ENCODE assay signal across 8 cellular contexts in genomic region chr9:35729700-35730485, GRCh38. TPM values are rescaled to one million over a fixed set of nuclear protein-coding genes. Genes with fewer than 3 reads are reported as not detected.
DNase-seq lines count a peak whose midpoint lies in the region; ATAC-seq and TF ChIP-seq lines count a peak whose summit lies in the region.

No MANE protein-coding gene starts in this region.

- H3K27ac ChIP-seq in HUES64 (ENCODE audit: low read depth, low read length) (peak overlapping the region; percentile 87; the same call in 1 of the 2 replicates), endodermal cell (ENCODE audit: low read depth, low read length) (no peak overlapping the region), upper lobe of right lung (peak overlapping the region; percentile 96)

- H3K36me3 Mint-ChIP-seq in T-helper 1 cell treated with Interleukin-12 subunit alpha and Interleukin-12 subunit beta and Interleukin-4 antibody, amounts not matched to agents 30 μg/mL and 1 μg/mL, for 36 hours (ENCODE audit: low read depth), result peaks cover 17% of the 10 kb centered on the region
- peaks cover 16% of the 10 kb centered on the region for H3K36me3 Mint-ChIP-seq in endodermal cell (ENCODE audit: low read depth)

- H3K4me1 ChIP-seq in HUES64 (ENCODE audit: insufficient read depth, low read length) (peaks cover 54% of the 10 kb centered on the region), endodermal cell (ENCODE audit: control insufficient read depth, insufficient read depth, low read length) (peaks cover 13% of the 10 kb centered on the region), upper lobe of right lung (peaks cover 65% of the 10 kb centered on the region)

- peak; percentile 77 for TF ChIP-seq CTCF in endodermal cell (conservative IDR thresholded peaks at IDR 0.05)
- peak; percentile 45 for TF ChIP-seq CTCF in upper lobe of right lung (IDR thresholded peaks at IDR 0.05)

- ATAC-seq in upper lobe of right lung, result peak; percentile 13

- 25% methylated on average over 6 of the region's 6 CpGs for WGBS in HUES64
- WGBS in endodermal cell (ENCODE audit: insufficient coverage in 1 of 2, insufficient read length in 1 of 2), 2 experiments, result 25 to 27% methylated on average over 2 to 6 of the region's 6 CpGs

- peak overlapping the region; percentile 50 for H3K27ac Mint-ChIP-seq in T-helper 1 cell treated with Interleukin-12 subunit alpha and Interleukin-12 subunit beta and Interleukin-4 antibody, amounts not matched to agents 30 μg/mL and 1 μg/mL, for 36 hours
- peak overlapping the region; percentile 48 for H3K27ac Mint-ChIP-seq in endodermal cell

- H3K27me3 Mint-ChIP-seq in T-helper 1 cell treated with Interleukin-12 subunit alpha and Interleukin-12 subunit beta and Interleukin-4 antibody, amounts not matched to agents 30 μg/mL and 1 μg/mL, for 36 hours (ENCODE audit: low read depth), result no peaks in the 10 kb centered on the region
- H3K27me3 Mint-ChIP-seq in endodermal cell (ENCODE audit: insufficient read depth), result no peaks in the 10 kb centered on the region

- peak overlapping the region; percentile 88 for H3K4me3 ChIP-seq in HUES64 (ENCODE audit: low read length)
- peak overlapping the region; percentile 97 for H3K4me3 ChIP-seq in endodermal cell (ENCODE audit: low read length)
- H3K4me3 ChIP-seq in upper lobe of right lung, result peak overlapping the region; percentile 64

- intact Hi-C loops in upper lobe of right lung (cut with DNase I), result no loop called here

- H3K4me3 Mint-ChIP-seq in T-helper 1 cell treated with Interleukin-12 subunit alpha and Interleukin-12 subunit beta and Interleukin-4 antibody, amounts not matched to agents 30 μg/mL and 1 μg/mL, for 36 hours, result no peak overlapping the region
- no peak overlapping the region for H3K4me3 Mint-ChIP-seq in endodermal cell

- H3K27me3 ChIP-seq in HUES64 (ENCODE audit: insufficient read depth, low read length), result no peaks in the 10 kb centered on the region
- H3K27me3 ChIP-seq in endodermal cell (ENCODE audit: control insufficient read depth, insufficient read depth, low read length, poor library complexity, severe bottlenecking), result no peaks in the 10 kb centered on the region
- H3K27me3 ChIP-seq in upper lobe of right lung, result no peaks in the 10 kb centered on the region

- H3K9me3 ChIP-seq in HUES64 (ENCODE audit: insufficient read depth, low read depth, low read length), result no peaks in the 10 kb centered on the region
- H3K9me3 ChIP-seq in endodermal cell (ENCODE audit: control insufficient read depth, low read length), result no peaks in the 10 kb centered on the region
- H3K9me3 ChIP-seq in upper lobe of right lung, result no peaks in the 10 kb centered on the region

- H3K36me3 ChIP-seq in HUES64 (ENCODE audit: insufficient read depth, low read length) (peaks cover 19% of the 10 kb centered on the region), endodermal cell (ENCODE audit: control insufficient read depth, insufficient read depth, low read length) (peaks cover 24% of the 10 kb centered on the region), upper lobe of right lung (peaks cover 24% of the 10 kb centered on the region)

- H3K4me1 Mint-ChIP-seq in T-helper 1 cell treated with Interleukin-12 subunit alpha and Interleukin-12 subunit beta and Interleukin-4 antibody, amounts not matched to agents 30 μg/mL and 1 μg/mL, for 36 hours (ENCODE audit: low read depth), result peaks cover 12% of the 10 kb centered on the region
- H3K4me1 Mint-ChIP-seq in endodermal cell, result peaks cover 20% of the 10 kb centered on the region

- H3K9ac ChIP-seq in HUES64 (ENCODE audit: low read depth, low read length) (no peak overlapping the region; the same call in 1 of the 2 replicates), endodermal cell (ENCODE audit: extremely low read depth, low read length, poor library complexity, severe bottlenecking) (no peak overlapping the region)

- no peaks in the 10 kb centered on the region for H3K9me3 Mint-ChIP-seq in T-helper 1 cell treated with Interleukin-12 subunit alpha and Interleukin-12 subunit beta and Interleukin-4 antibody, amounts not matched to agents 30 μg/mL and 1 μg/mL, for 36 hours
- no peaks in the 10 kb centered on the region for H3K9me3 Mint-ChIP-seq in endodermal cell

- DNase-seq in NCI-H2171 treated with DMSO at 0.1 percent for 48 hours (lab: John Stamatoyannopoulos, UW) (peak; percentile 1), NCI-H2171 (lab: John Stamatoyannopoulos, UW) (no peak), endodermal cell (peak; percentile 74), midbrain (lab: John Stamatoyannopoulos, UW) (peak; percentile 13), upper lobe of right lung (peak; percentile 80), activated T-cell treated with anti-CD3 and anti-CD28 coated beads for 4 hours (no peak)

RNA-seq across cellular contexts. Expression of gene TLN1, which starts 2.1 kb away (rescaled TPM):
- 38.5 TPM for polyA plus RNA-seq in HUES64 (2013, experiment 1 of 2)
- 48.8 TPM for polyA plus RNA-seq in HUES64 (2013, experiment 2 of 2)
- total RNA-seq in endodermal cell (100 to 1,000 TPM; 117 to 123 TPM), upper lobe of right lung (439 TPM)
- 48.3 TPM for polyA plus RNA-seq in endodermal cell (2013, experiment 1 of 2)
- polyA plus RNA-seq in endodermal cell (2013, experiment 2 of 2), result 50.9 TPM

RNA-seq across cellular contexts. Expression of gene CREB3, which starts 2.6 kb away (rescaled TPM):
- 22.6 TPM for polyA plus RNA-seq in HUES64 (2013, experiment 1 of 2)
- polyA plus RNA-seq in HUES64 (2013, experiment 2 of 2), result 20.9 TPM
- 10 to 100 TPM; 28.1 to 33.6 TPM for total RNA-seq in endodermal cell
- 31.0 TPM for polyA plus RNA-seq in endodermal cell (2013, experiment 1 of 2)
- 28.4 TPM for polyA plus RNA-seq in endodermal cell (2013, experiment 2 of 2)
- total RNA-seq in upper lobe of right lung, result 34.9 TPM

RNA-seq across cellular contexts. Expression of gene GBA2, which starts 19.1 kb away (rescaled TPM):
- 55.4 TPM for polyA plus RNA-seq in HUES64 (2013, experiment 1 of 2)
- 58.4 TPM for polyA plus RNA-seq in HUES64 (2013, experiment 2 of 2)
- 100 to 1,000 TPM; 107 to 117 TPM for total RNA-seq in endodermal cell
- polyA plus RNA-seq in endodermal cell (2013, experiment 1 of 2), result 73.2 TPM
- 61.5 TPM for polyA plus RNA-seq in endodermal cell (2013, experiment 2 of 2)
- total RNA-seq in upper lobe of right lung, result 99.1 TPM

RNA-seq across cellular contexts. Expression of gene RGP1, which starts 19.2 kb away (rescaled TPM):
- 10.1 TPM for polyA plus RNA-seq in HUES64 (2013, experiment 1 of 2)
- polyA plus RNA-seq in HUES64 (2013, experiment 2 of 2), result 12.2 TPM
- total RNA-seq in endodermal cell (10 to 100 TPM; 24.6 to 30.1 TPM), upper lobe of right lung (34.6 TPM)
- 21.1 TPM for polyA plus RNA-seq in endodermal cell (2013, experiment 1 of 2)
- 20.2 TPM for polyA plus RNA-seq in endodermal cell (2013, experiment 2 of 2)

RNA-seq across cellular contexts. Expression of gene MSMP, which starts 24.2 kb away (rescaled TPM):
- not detected for polyA plus RNA-seq in HUES64 (2013, experiment 1 of 2)
- not detected for polyA plus RNA-seq in HUES64 (2013, experiment 2 of 2)
- under 1 TPM in 1 of 2 donors, not detected in 1; 0.66 TPM for total RNA-seq in endodermal cell
- not detected for polyA plus RNA-seq in endodermal cell (2013, experiment 1 of 2)
- not detected for polyA plus RNA-seq in endodermal cell (2013, experiment 2 of 2)
- total RNA-seq in upper lobe of right lung, result not detected

Comparison
In these comparisons a context has a peak if more than half of its experiments do, and no peak if none do; other contexts are left out.
1. DNase-seq: peak in NCI-H2171 treated with DMSO at 0.1 percent for 48 hours (single experiment), endodermal cell (single experiment), midbrain (single experiment) and upper lobe of right lung (single experiment); none in NCI-H2171 (single experiment) and activated T-cell treated with anti-CD3 and anti-CD28 coated beads for 4 hours (single experiment).
2. Peak in every context shown above with its lines, with median percentiles within 50 percentile points of each other: H3K4me3 ChIP-seq.